Comparison of ENCODE assay signal across 36 cellular contexts in the genomic region with DNA sequence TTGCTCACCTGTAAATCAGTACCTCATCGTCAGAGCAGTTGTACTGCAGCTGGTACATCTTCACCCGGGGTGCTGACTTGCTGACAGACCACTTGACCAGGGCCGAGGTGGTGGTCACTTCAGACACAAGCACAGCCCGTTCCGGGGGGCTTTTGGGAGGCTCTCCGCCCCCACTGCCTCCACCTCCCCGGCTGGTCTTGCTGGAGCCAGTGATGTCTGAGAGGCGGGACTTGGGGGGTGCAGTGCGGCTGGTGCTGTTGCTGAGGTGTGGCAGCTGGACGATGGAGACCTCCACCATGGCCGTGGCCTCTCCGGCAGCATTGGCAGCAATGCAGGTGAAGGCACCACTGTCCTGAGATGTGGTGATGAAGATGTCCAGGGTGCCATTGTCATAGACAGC.
"Had no signal": no experiment of that assay in that cellular context is flagged by ENCODE, and none has a peak within 500 bp of the region (broad histone marks: within the 10 kb centered on the region; RNA-seq: fewer than 3 reads in every experiment).

No MANE protein-coding gene starts in this region.

- H3K36me3 ChIP-seq: adrenal gland, ascending aorta, brain microvascular endothelial cell, breast epithelium, cardiac muscle cell had no signal

- H3K27ac ChIP-seq: adrenal gland, ascending aorta, body of pancreas, brain microvascular endothelial cell, breast epithelium, cardiac muscle cell had no signal

- H3K4me3 ChIP-seq: adrenal gland, ascending aorta, body of pancreas, breast epithelium, cardiac muscle cell had no signal

- H3K9me3 ChIP-seq: adrenal gland, ascending aorta, body of pancreas, breast epithelium had no signal

- H3K27ac Mint-ChIP-seq: activated naive CD4-positive, alpha-beta T cell treated with anti-CD3 and anti-CD28 coated beads for 36 hours; activated naive CD4-positive, alpha-beta T cell treated with anti-CD3 and anti-CD28 coated beads, Interleukin-2, amount 10 ng/mL, durations not matched to agents 7 days and 5 days; activated naive CD4-positive, alpha-beta T cell treated with anti-CD3 and anti-CD28 coated beads, Interleukin-2, amount 50 U/mL, for 24 hours; activated naive CD4-positive, alpha-beta T cell treated with anti-CD3 and anti-CD28 coated beads, Interleukin-2, amount 50 U/mL, for 72 hours; activated naive CD8-positive, alpha-beta T cell; activated naive CD8-positive, alpha-beta T cell treated with anti-CD3 and anti-CD28 coated beads, Interleukin-2, amount 10 ng/mL, durations not matched to agents 7 days and 5 days; activated T-cell treated with anti-CD3 and anti-CD28 coated beads, Interleukin-2, amount 50 U/mL, for 24 hours; activated T-cell treated with anti-CD3 and anti-CD28 coated beads, Interleukin-2, amount 50 U/mL, for 72 hours; activated T-helper 1 cell treated with anti-CD3 and anti-CD28 coated beads, Interleukin-12 subunit alpha, Interleukin-12 subunit beta, Interleukin-2, Interleukin-4 antibody, amounts not matched to agents 30 ng/mL and 10 ng/mL and 1 ng/mL, durations not matched to agents 14 hours and 24 hours and 36 hours; activated T-helper 17 cell treated with anti-CD3 and anti-CD28 coated beads, Interleukin-2, amount 50 U/mL, for 72 hours; activated T-helper 2 cell treated with anti-CD3 and anti-CD28 coated beads, Interferon-gamma antibody, Interleukin-2, Interleukin-4, amounts not matched to agents 10 μg/mL and 5 μg/mL and 100 μg/mL, durations not matched to agents 14 hours and 24 hours and 36 hours; brain had no signal

- H3K4me3 Mint-ChIP-seq: activated naive CD4-positive, alpha-beta T cell treated with anti-CD3 and anti-CD28 coated beads for 36 hours; activated naive CD4-positive, alpha-beta T cell treated with anti-CD3 and anti-CD28 coated beads, Interleukin-2, amount 10 ng/mL, durations not matched to agents 7 days and 5 days; activated naive CD4-positive, alpha-beta T cell treated with anti-CD3 and anti-CD28 coated beads, Interleukin-2, amount 50 U/mL, for 24 hours; activated naive CD8-positive, alpha-beta T cell; activated naive CD8-positive, alpha-beta T cell treated with anti-CD3 and anti-CD28 coated beads, Interleukin-2, amount 10 ng/mL, durations not matched to agents 7 days and 5 days; activated T-cell treated with anti-CD3 and anti-CD28 coated beads, Interleukin-2, amount 50 U/mL, for 24 hours; activated T-cell treated with anti-CD3 and anti-CD28 coated beads, Interleukin-2, amount 50 U/mL, for 4 hours; activated T-cell treated with anti-CD3 and anti-CD28 coated beads, Interleukin-2, amount 50 U/mL, for 72 hours; activated T-helper 1 cell treated with anti-CD3 and anti-CD28 coated beads, Interleukin-12 subunit alpha, Interleukin-12 subunit beta, Interleukin-2, Interleukin-4 antibody, amounts not matched to agents 30 ng/mL and 10 ng/mL and 1 ng/mL, durations not matched to agents 14 hours and 24 hours and 36 hours; activated T-helper 17 cell treated with anti-CD3 and anti-CD28 coated beads, Interleukin-2, amount 50 U/mL, for 72 hours; brain; central memory CD8-positive, alpha-beta T cell had no signal

- H3K36me3 Mint-ChIP-seq: activated naive CD4-positive, alpha-beta T cell treated with anti-CD3 and anti-CD28 coated beads, Interleukin-2, amount 10 ng/mL, durations not matched to agents 7 days and 5 days; activated naive CD4-positive, alpha-beta T cell treated with anti-CD3 and anti-CD28 coated beads, Interleukin-2, amount 50 U/mL, for 24 hours; activated naive CD8-positive, alpha-beta T cell; activated naive CD8-positive, alpha-beta T cell treated with anti-CD3 and anti-CD28 coated beads, Interleukin-2, amount 10 ng/mL, durations not matched to agents 7 days and 5 days had no signal

- H3K27me3 ChIP-seq: adrenal gland, ascending aorta, body of pancreas, brain microvascular endothelial cell, breast epithelium had no signal

- H3K4me1 Mint-ChIP-seq: activated T-helper 17 cell treated with anti-CD3 and anti-CD28 coated beads, Interleukin-2, amount 50 U/mL, for 72 hours had no signal

- H3K27me3 Mint-ChIP-seq: activated naive CD4-positive, alpha-beta T cell treated with anti-CD3 and anti-CD28 coated beads, Interleukin-2, amount 50 U/mL, for 24 hours; activated T-cell treated with anti-CD3 and anti-CD28 coated beads, Interleukin-2, amount 50 U/mL, for 24 hours; activated T-helper 17 cell treated with anti-CD3 and anti-CD28 coated beads, Interleukin-2, amount 50 U/mL, for 72 hours; central memory CD8-positive, alpha-beta T cell had no signal

- ATAC-seq: activated naive CD4-positive, alpha-beta T cell treated with anti-CD3 and anti-CD28 coated beads, Interleukin-2, amount 50 U/mL, for 72 hours; activated T-cell treated with anti-CD3 and anti-CD28 coated beads, Interleukin-2, amount 50 U/mL, for 4 hours; activated T-cell treated with anti-CD3 and anti-CD28 coated beads, Interleukin-2, amount 50 U/mL, for 72 hours; activated T-helper 17 cell treated with anti-CD3 and anti-CD28 coated beads, Interleukin-2, amount 50 U/mL, for 72 hours; body of pancreas had no signal

- H3K9me3 Mint-ChIP-seq: activated naive CD4-positive, alpha-beta T cell treated with anti-CD3 and anti-CD28 coated beads for 36 hours; activated naive CD4-positive, alpha-beta T cell treated with anti-CD3 and anti-CD28 coated beads, Interleukin-2, amount 10 ng/mL, durations not matched to agents 7 days and 5 days; activated naive CD4-positive, alpha-beta T cell treated with anti-CD3 and anti-CD28 coated beads, Interleukin-2, amount 50 U/mL, for 24 hours; activated naive CD4-positive, alpha-beta T cell treated with anti-CD3 and anti-CD28 coated beads, Interleukin-2, amount 50 U/mL, for 72 hours; activated naive CD8-positive, alpha-beta T cell treated with anti-CD3 and anti-CD28 coated beads, Interleukin-2, amount 10 ng/mL, durations not matched to agents 7 days and 5 days; activated T-cell treated with anti-CD3 and anti-CD28 coated beads, Interleukin-2, amount 50 U/mL, for 24 hours; activated T-cell treated with anti-CD3 and anti-CD28 coated beads, Interleukin-2, amount 50 U/mL, for 4 hours; activated T-cell treated with anti-CD3 and anti-CD28 coated beads, Interleukin-2, amount 50 U/mL, for 72 hours; activated T-helper 1 cell treated with anti-CD3 and anti-CD28 coated beads, Interleukin-12 subunit alpha, Interleukin-12 subunit beta, Interleukin-2, Interleukin-4 antibody, amounts not matched to agents 30 ng/mL and 10 ng/mL and 1 ng/mL, durations not matched to agents 14 hours and 24 hours and 36 hours; activated T-helper 17 cell treated with anti-CD3 and anti-CD28 coated beads, Interleukin-2, amount 50 U/mL, for 72 hours; activated T-helper 2 cell treated with anti-CD3 and anti-CD28 coated beads, Interferon-gamma antibody, Interleukin-2, Interleukin-4, amounts not matched to agents 10 μg/mL and 5 μg/mL and 100 μg/mL, durations not matched to agents 14 hours and 24 hours and 36 hours; brain; central memory CD8-positive, alpha-beta T cell had no signal

- H3K4me1 ChIP-seq: adrenal gland, ascending aorta, body of pancreas, breast epithelium had no signal

- DNase-seq: activated effector memory CD4-positive, alpha-beta T cell treated with anti-CD3 and anti-CD28 coated beads, Interleukin-2, amount 50 U/mL, for 16 hours; activated effector memory CD4-positive, alpha-beta T cell treated with Interleukin-2 at 50 U/mL for 16 hours; activated gamma-delta T cell; activated gamma-delta T cell treated with Interleukin-2 at 50 U/mL for 16 hours; activated naive CD4-positive, alpha-beta T cell; activated naive CD4-positive, alpha-beta T cell treated with anti-CD3 and anti-CD28 coated beads for 36 hours; activated naive CD4-positive, alpha-beta T cell treated with anti-CD3 and anti-CD28 coated beads, Interleukin-2, amount 10 ng/mL, durations not matched to agents 7 days and 5 days; activated naive CD4-positive, alpha-beta T cell treated with anti-CD3 and anti-CD28 coated beads, Interleukin-2, amount 50 U/mL, for 16 hours; activated naive CD4-positive, alpha-beta T cell treated with Interleukin-2 at 50 U/mL for 16 hours; activated naive CD8-positive, alpha-beta T cell treated with anti-CD3 and anti-CD28 coated beads, Interleukin-2, amount 10 ng/mL, durations not matched to agents 7 days and 5 days; activated T-cell treated with anti-CD3 and anti-CD28 coated beads, Interleukin-2, amount 50 U/mL, for 1 hour; activated T-cell treated with anti-CD3 and anti-CD28 coated beads, Interleukin-2, amount 50 U/mL, for 24 hours; activated T-cell treated with anti-CD3 and anti-CD28 coated beads, Interleukin-2, amount 50 U/mL, for 4 hours; activated T-cell treated with anti-CD3 and anti-CD28 coated beads, Interleukin-2, amount 50 U/mL, for 48 hours; activated T-cell treated with anti-CD3 and anti-CD28 coated beads, Interleukin-2, amount 50 U/mL, for 72 hours; adrenal gland; amniotic stem cell; amygdala; anterior cingulate cortex; aorta; body of pancreas; brain microvascular endothelial cell; caudate nucleus; central memory CD4-positive, alpha-beta T cell; cerebellar nuclear complex had no signal
